Comparison of ENCODE assay signal across 8 cellular contexts in genomic region chr19:44951179-44952159, GRCh38. TPM values are rescaled to one million over a fixed set of nuclear protein-coding genes. Genes with fewer than 3 reads are reported as not detected.
DNase-seq lines count a peak whose midpoint lies in the region; ATAC-seq and TF ChIP-seq lines count a peak whose summit lies in the region.

No MANE protein-coding gene starts in this region.

- peak overlapping the region; percentile 59 for H3K9ac ChIP-seq in mesenchymal stem cell (ENCODE audit: low read length)

- H4K8ac ChIP-seq in mesenchymal stem cell (ENCODE audit: low read length), result peak overlapping the region; percentile 5

- peaks cover 10% of the 10 kb centered on the region for H3K4me1 Mint-ChIP-seq in GM23338

- no peak overlapping the region for H3K4me3 Mint-ChIP-seq in GM23338

- H3K36me3 Mint-ChIP-seq in GM23338 (ENCODE audit: low read depth), result no peaks in the 10 kb centered on the region; the same call in 2 of the 3 replicates

- no peak overlapping the region for H3K14ac ChIP-seq in mesenchymal stem cell (ENCODE audit: low read length in 2 of 2)

- H2BK120ac ChIP-seq in mesenchymal stem cell (ENCODE audit: low read depth, low read length), result no peak overlapping the region

- H3K4me2 ChIP-seq in GM23338 (no peak overlapping the region), mesenchymal stem cell (ENCODE audit: low read length, poor library complexity, severe bottlenecking) (peak overlapping the region; percentile 31)

- DNase-seq in AG10803 (ENCODE audit: low read depth) (peak; percentile 78), GM23338 (ENCODE audit: low spot score) (peak; percentile 96), NCI-H446 treated with DMSO at 0.1 percent for 48 hours (lab: John Stamatoyannopoulos, UW) (peak; percentile 19), dedifferentiated amniotic fluid mesenchymal stem cell (ENCODE audit: extremely low spot score) (peak; percentile 81), mesenchymal stem cell (peak; percentile 84)
- DNase-seq in activated CD4-positive, alpha-beta T cell treated with anti-CD3 and anti-CD28 coated beads for 48 hours, result peak; percentile 68
- peak; percentile 17 to 36 for DNase-seq in stimulated activated CD8-positive, alpha-beta memory T cell treated with anti-CD3 and anti-CD28 coated beads, Interleukin-2, amount 100 ng/mL, for 48 hours (ENCODE audit: low read depth in 2 of 2)

- H3K9me3 Mint-ChIP-seq in GM23338, result no peaks in the 10 kb centered on the region; the same call in 1 of the 3 replicates

- H3K9me2 ChIP-seq in GM23338 (ENCODE audit: insufficient read depth), result no peaks in the 10 kb centered on the region

- TF ChIP-seq CTCF in AG10803 (conservative IDR thresholded peaks at IDR 0.05; ENCODE audit: low read length), result peak; percentile 84
- TF ChIP-seq CTCF in GM23338 (conservative IDR thresholded peaks at IDR 0.05; ENCODE audit: low read depth in 2 of 2), result peak; percentile 89 to 100

- peak overlapping the region in 1 of 2 experiments; percentile 19 for H2BK12ac ChIP-seq in mesenchymal stem cell (ENCODE audit: low read length in 2 of 2)

- no peak overlapping the region for H4K91ac ChIP-seq in mesenchymal stem cell (ENCODE audit: low read length)

- no peak overlapping the region for H3K18ac ChIP-seq in mesenchymal stem cell (ENCODE audit: low read depth in 1 of 2, low read length in 2 of 2)

- peaks cover 11% of the 10 kb centered on the region for H3K79me2 ChIP-seq in GM23338 (replicated peaks; ENCODE audit: insufficient read depth)

- H3K27ac ChIP-seq in GM23338 (ENCODE audit: low read depth) (no peak overlapping the region), mesenchymal stem cell (ENCODE audit: low read length, poor library complexity, severe bottlenecking) (no peak overlapping the region)

- H3K27me3 ChIP-seq in GM23338 (ENCODE audit: insufficient read depth), result no peaks in the 10 kb centered on the region
- H3K27me3 ChIP-seq in mesenchymal stem cell (ENCODE audit: control insufficient read depth in 1 of 2, insufficient read depth in 1 of 2, low read length in 2 of 2), result no peaks in the 10 kb centered on the region

- H3K27me3 Mint-ChIP-seq in GM23338 (ENCODE audit: insufficient read depth, low read depth, poor library complexity), result peaks cover 19% of the 10 kb centered on the region

- no peak overlapping the region for H3K4ac ChIP-seq in mesenchymal stem cell (ENCODE audit: low read depth in 1 of 2, low read length in 2 of 2)

- H3K27ac Mint-ChIP-seq in GM23338, result no peak overlapping the region

- H3K4me3 ChIP-seq in AG10803 (ENCODE audit: low read length), result no peak overlapping the region
- H3K4me3 ChIP-seq in GM23338, result no peak overlapping the region
- H3K4me3 ChIP-seq in mesenchymal stem cell (ENCODE audit: insufficient read depth in 1 of 2, low read depth in 1 of 2, low read length in 2 of 2), result peak overlapping the region in 1 of 2 experiments; percentile 43

- H3K36me3 ChIP-seq in GM23338 (ENCODE audit: insufficient read depth) (no peaks in the 10 kb centered on the region), mesenchymal stem cell (ENCODE audit: control insufficient read depth in 1 of 2, insufficient read depth in 2 of 2, low read depth in 1 of 2, low read length in 2 of 2) (peaks cover 4 to 15% of the 10 kb centered on the region in 2 experiments)

- H2AK5ac ChIP-seq in mesenchymal stem cell (ENCODE audit: low read length, severe bottlenecking), result no peak overlapping the region

- ATAC-seq in GM23338 (peak; percentile 33), GM18873 (IDR thresholded peaks at IDR 0.05; ENCODE audit: low FRiP score, unreplicated experiment) (no peak)

- no peaks in the 10 kb centered on the region for H3K9me3 ChIP-seq in mesenchymal stem cell (ENCODE audit: control insufficient read depth, low read length)

- H2AFZ ChIP-seq in GM23338 (no peak overlapping the region), mesenchymal stem cell (ENCODE audit: low read depth, low read length) (no peak overlapping the region)

- peaks cover 8% of the 10 kb centered on the region for H4K20me1 ChIP-seq in GM23338 (replicated peaks; ENCODE audit: insufficient read depth)

- H3F3A ChIP-seq in GM23338 (replicated peaks; ENCODE audit: low read depth), result peaks cover 17% of the 10 kb centered on the region; the same call in 1 of the 2 replicates

- H3K4me1 ChIP-seq in GM23338 (ENCODE audit: insufficient read depth) (peaks cover 5% of the 10 kb centered on the region; the same call in 1 of the 2 replicates), mesenchymal stem cell (ENCODE audit: control insufficient read depth, insufficient read depth, low read depth, low read length) (peaks cover 9% of the 10 kb centered on the region)

- no peak overlapping the region for H2BK5ac ChIP-seq in mesenchymal stem cell (ENCODE audit: low read depth, low read length, poor library complexity, severe bottlenecking)

- peaks cover 9% of the 10 kb centered on the region for H3K79me1 ChIP-seq in mesenchymal stem cell (replicated peaks; ENCODE audit: low read length, poor library complexity, severe bottlenecking)

- no peak overlapping the region for H3K23ac ChIP-seq in mesenchymal stem cell (ENCODE audit: low read length in 2 of 2)

- H2BK15ac ChIP-seq in mesenchymal stem cell (ENCODE audit: low read depth, poor library complexity, severe bottlenecking), result no peak overlapping the region

- WGBS in mesenchymal stem cell, result 65% methylated on average over 12 of the region's 13 CpGs

TF ChIP-seq in GM23338, 12 proteins besides CTCF, POLR2A, EP300 and RAD21 (continues in another document):
- TF ChIP-seq ETS1 (IDR thresholded peaks at IDR 0.05) (no peak), REST (IDR thresholded peaks at IDR 0.05; ENCODE audit: unreplicated experiment) (no peak), POLR2AphosphoS5 (IDR thresholded peaks at IDR 0.05; ENCODE audit: low read depth) (no peak)

RNA-seq across cellular contexts. Expression of gene CLPTM1, which starts 3.7 kb away (rescaled TPM):
- total RNA-seq in GM23338 (2014; rRNA removed; shearing (Covaris generic)), result 70.6 and 71.5 TPM in 2 replicates
- polyA plus RNA-seq in GM23338 (2016; fragmentation: Nextera tagmentation; extraction: Ambion mirVana), result 36.7 and 41.6 TPM in 2 replicates
- polyA plus RNA-seq in mesenchymal stem cell (2013, experiment 1 of 2), result 97.6 TPM
- polyA plus RNA-seq in mesenchymal stem cell (2013, experiment 2 of 2), result 93.9 TPM

RNA-seq across cellular contexts. Expression of gene APOC2, which starts 5.6 kb away (rescaled TPM):
- total RNA-seq in GM23338 (2014; rRNA removed; shearing (Covaris generic)), result not detected in 2 replicates
- polyA plus RNA-seq in GM23338 (2016; fragmentation: Nextera tagmentation; extraction: Ambion mirVana), result not detected in 2 replicates
- not detected for polyA plus RNA-seq in mesenchymal stem cell (2013, experiment 1 of 2)
- not detected for polyA plus RNA-seq in mesenchymal stem cell (2013, experiment 2 of 2)

RNA-seq across cellular contexts. Expression of gene APOC4, which starts 9.4 kb away (rescaled TPM):
- not detected in 2 replicates for total RNA-seq in GM23338 (2014; rRNA removed; shearing (Covaris generic))
- not detected in 2 replicates for polyA plus RNA-seq in GM23338 (2016; fragmentation: Nextera tagmentation; extraction: Ambion mirVana)
- not detected for polyA plus RNA-seq in mesenchymal stem cell (2013, experiment 1 of 2)
- polyA plus RNA-seq in mesenchymal stem cell (2013, experiment 2 of 2), result not detected

RNA-seq across cellular contexts. Expression of gene APOC1, which starts 37.1 kb away (rescaled TPM):
- total RNA-seq in GM23338 (2014; rRNA removed; shearing (Covaris generic)), result 25.4 and 26.8 TPM in 2 replicates
- 221 and 252 TPM in 2 replicates for polyA plus RNA-seq in GM23338 (2016; fragmentation: Nextera tagmentation; extraction: Ambion mirVana)
- 87.8 TPM for polyA plus RNA-seq in mesenchymal stem cell (2013, experiment 1 of 2)
- 82.3 TPM for polyA plus RNA-seq in mesenchymal stem cell (2013, experiment 2 of 2)

RNA-seq across cellular contexts. Expression of gene APOE, which starts 45.9 kb away (rescaled TPM):
- total RNA-seq in GM23338 (2014; rRNA removed; shearing (Covaris generic)), result 1,391 and 1,438 TPM in 2 replicates
- 1,133 and 1,232 TPM in 2 replicates for polyA plus RNA-seq in GM23338 (2016; fragmentation: Nextera tagmentation; extraction: Ambion mirVana)
- polyA plus RNA-seq in mesenchymal stem cell (2013, experiment 1 of 2), result 201 TPM
- 208 TPM for polyA plus RNA-seq in mesenchymal stem cell (2013, experiment 2 of 2)

Comparison
In these comparisons a context has a peak if more than half of its experiments do, and no peak if none do; other contexts are left out.
1. DNase-seq: peak in every context shown above with its lines; median percentile 96 in GM23338; 84 in mesenchymal stem cell; 81 in dedifferentiated amniotic fluid mesenchymal stem cell; 78 in AG10803; 68 in activated CD4-positive, alpha-beta T cell treated with anti-CD3 and anti-CD28 coated beads for 48 hours; 26 in stimulated activated CD8-positive, alpha-beta memory T cell treated with anti-CD3 and anti-CD28 coated beads, Interleukin-2, amount 100 ng/mL, for 48 hours; 19 in NCI-H446 treated with DMSO at 0.1 percent for 48 hours.